Comparison of ENCODE assay signal across 8 cellular contexts in genomic region chr1:19910650-19911049, GRCh38. TPM values are rescaled to one million over a fixed set of nuclear protein-coding genes. Genes with fewer than 3 reads are reported as not detected.
"Had no signal": no experiment of that assay in that cellular context is flagged by ENCODE, and none has a peak within 500 bp of the region (broad histone marks: within the 10 kb centered on the region; RNA-seq: fewer than 3 reads in every experiment).

No MANE protein-coding gene starts in this region.

- H3K27ac ChIP-seq: GM23248 had no signal

- ATAC-seq: HCT116, K562 had no signal

- H3K4me1 ChIP-seq: HAP-1 had no signal

- H3K9ac ChIP-seq: GM23248 had no signal

- H3K4me3 ChIP-seq: GM23248, HAP-1, K562 had no signal

- DNase-seq: GM23248, GOT3, H7, IMR-90 had no signal

RNA-seq across cellular contexts. Expression of gene PLA2G2E, which starts 12.8 kb away (rescaled TPM):
- total RNA-seq: GM23248, H4, H7, IMR-90, K562 had no signal
- polyA plus RNA-seq: GM23248, IMR-90, K562 had no signal
